ENCODE assay signal across 8 cellular contexts in the genomic region with DNA sequence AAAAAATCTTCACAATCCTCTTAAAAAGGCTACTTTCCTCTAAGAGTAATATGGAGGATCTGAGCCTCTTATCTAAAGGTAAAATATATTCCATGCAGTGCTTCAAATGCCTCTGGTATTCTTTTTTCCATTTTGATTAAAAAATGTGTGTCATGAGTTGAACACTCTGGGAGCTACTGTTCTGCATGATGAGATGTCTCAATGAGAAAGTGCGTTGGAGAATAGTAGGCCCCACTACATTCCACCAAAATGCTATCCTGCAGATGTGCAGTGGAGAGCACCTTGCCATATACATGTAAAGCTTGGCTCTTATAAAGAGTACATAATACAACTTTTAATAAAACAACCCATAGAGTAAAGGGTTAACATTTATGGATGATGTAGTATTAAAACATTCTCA. TPM values are rescaled to one million over a fixed set of nuclear protein-coding genes. Genes with fewer than 3 reads are reported as not detected.
"Had no signal": no experiment of that assay in that cellular context is flagged by ENCODE, and none has a peak within 500 bp of the region (broad histone marks: within the 10 kb centered on the region; RNA-seq: fewer than 3 reads in every experiment).

No MANE protein-coding gene starts in this region.

- ATAC-seq: K562 had no signal

- H3K4me2 ChIP-seq: KMS-11 had no signal

- H3K27ac Mint-ChIP-seq: IgD-negative memory B cell had no signal

- H3K9me3 Mint-ChIP-seq: IgD-negative memory B cell had no signal

- H3K27ac ChIP-seq: HL-60, KMS-11 had no signal

- H3K4me3 ChIP-seq: K562 had no signal

- DNase-seq: IMR-90, KBM-7, KG1 had no signal

- H3K4me1 Mint-ChIP-seq: IgD-negative memory B cell had no signal

- FAIRE-seq: HTR-8/SVneo, K562 had no signal

- H3K9ac ChIP-seq: KMS-11 had no signal

- H3K4me3 Mint-ChIP-seq: IgD-negative memory B cell had no signal

RNA-seq across cellular contexts. Expression of a gene that starts 26.3 kb away (rescaled TPM):
- total RNA-seq: IMR-90 had no signal
- polyA plus RNA-seq: IMR-90 had no signal
